ENCODE assay signal across 1 cellular context in the genomic region with DNA sequence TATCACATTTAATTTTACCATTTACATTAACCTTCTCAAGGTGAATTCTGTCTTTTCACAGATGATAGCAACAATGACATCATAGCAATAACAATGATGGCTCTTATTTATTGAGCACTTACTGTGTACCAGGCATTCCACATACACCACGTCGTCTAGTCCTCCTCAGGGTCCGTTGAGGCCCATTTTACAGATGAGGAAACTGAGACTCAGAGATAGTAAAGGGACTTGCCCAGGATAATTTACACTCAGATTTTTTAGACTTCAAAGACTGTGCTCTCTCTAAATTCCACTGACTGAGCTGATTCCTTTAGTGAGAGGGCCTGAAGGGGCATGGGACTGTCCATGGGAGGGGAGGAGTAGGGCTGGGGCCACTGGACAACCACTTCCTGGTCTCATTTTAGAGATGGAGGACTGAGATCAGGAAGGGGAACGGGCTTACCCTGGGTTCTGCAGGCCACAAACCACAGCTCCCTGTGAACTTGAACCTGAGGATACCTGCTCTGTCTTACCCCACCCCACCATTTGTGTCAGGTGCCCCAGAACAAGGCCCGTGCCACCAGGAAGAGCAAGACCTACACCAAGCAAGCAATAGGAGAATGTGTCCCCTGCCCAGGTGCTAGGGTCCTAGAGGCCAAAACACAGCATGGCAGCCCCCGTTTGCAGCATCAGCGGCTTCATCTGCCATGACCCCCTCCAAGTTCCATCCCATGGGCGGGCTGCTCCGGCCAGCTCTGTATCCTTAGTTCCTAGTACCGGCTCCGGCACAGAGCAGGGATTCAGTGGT.
TF ChIP-seq lines count a peak whose summit lies in the region.

No MANE protein-coding gene starts in this region.

TF ChIP-seq in H1, 55 proteins besides CTCF, POLR2A, EP300 and RAD21:
- TF ChIP-seq KDM1A (IDR thresholded peaks at IDR 0.05; ENCODE audit: borderline replicate concordance, low read length) (0 out of 2 replicates have a peak, but pooled peaks have one; percentile 42), HDAC2 (IDR thresholded peaks at IDR 0.05; ENCODE audit: borderline replicate concordance in 1 of 2, low read depth in 2 of 2, low read length in 2 of 2) (no peak)
TF ChIP-seq in H1: peak in this region for 1.
